Comparison of ENCODE assay signal across 22 cellular contexts in genomic region chr17:82056729-82057621, GRCh38. TPM values are rescaled to one million over a fixed set of nuclear protein-coding genes. Genes with fewer than 3 reads are reported as not detected.
A peak's percentile ranks its signal among the peaks of the same experiment; 100 is the strongest.
DNase-seq lines count a peak whose midpoint lies in the region; ATAC-seq and TF ChIP-seq lines count a peak whose summit lies in the region.
"Had no signal": no experiment of that assay in that cellular context is flagged by ENCODE, and none has a peak within 500 bp of the region (broad histone marks: within the 10 kb centered on the region; RNA-seq: fewer than 3 reads in every experiment).

No MANE protein-coding gene starts in this region.

- H3K36me3 Mint-ChIP-seq in Calu3 (ENCODE audit: insufficient read depth, unreplicated experiment), result peaks cover 84% of the 10 kb centered on the region
- H3K36me3 Mint-ChIP-seq in neural crest cell (ENCODE audit: low read depth), result no peaks in the 10 kb centered on the region
- H3K36me3 Mint-ChIP-seq: activated naive CD8-positive, alpha-beta T cell treated with anti-CD3 and anti-CD28 coated beads, Interleukin-2, amount 10 ng/mL, durations not matched to agents 7 days and 5 days; natural killer cell treated with Interleukin-12 subunit alpha and Interleukin-12 subunit beta and Interleukin-15 and Interleukin-18, amount 100 ng/mL, for 72 hours; type B pancreatic cell had no signal

- POLR2A ChIA-PET in RWPE1 (lab: Yijun Ruan, JAX; ENCODE audit: low non-redundant PET), result no interaction called here

- TF ChIP-seq CTCF in Calu3 (IDR thresholded peaks at IDR 0.05; ENCODE audit: unreplicated experiment) (no peak), RWPE1 (conservative IDR thresholded peaks at IDR 0.05; ENCODE audit: low read depth) (no peak), neural crest cell (conservative IDR thresholded peaks at IDR 0.05) (no peak)

- H3K9me3 Mint-ChIP-seq in Calu3 (ENCODE audit: low read depth, unreplicated experiment) (no peaks in the 10 kb centered on the region), neural crest cell (no peaks in the 10 kb centered on the region)
- H3K9me3 Mint-ChIP-seq: activated CD4-positive, alpha-beta T cell treated with anti-CD3 and anti-CD28 coated beads, Interleukin-2, amount 10 ng/mL, durations not matched to agents 24 days and 14 days; activated naive CD8-positive, alpha-beta T cell treated with anti-CD3 and anti-CD28 coated beads, Interleukin-2, amount 10 ng/mL, durations not matched to agents 7 days and 5 days; natural killer cell treated with Interleukin-12 subunit alpha and Interleukin-12 subunit beta and Interleukin-15 and Interleukin-18, amount 100 ng/mL, for 72 hours; T-cell; type B pancreatic cell had no signal

- H3K36me3 ChIP-seq in BLaER1 (peaks cover 87% of the 10 kb centered on the region), H7 (replicated peaks; ENCODE audit: control insufficient read depth, insufficient read depth, low read length) (peaks cover 23% of the 10 kb centered on the region)

- no peak overlapping the region for H3K4me3 ChIP-seq in BLaER1
- H3K4me3 ChIP-seq in H7 (ENCODE audit: insufficient read depth, low read depth, low read length), result no peak overlapping the region
- H3K4me3 ChIP-seq: body of pancreas had no signal

- intact Hi-C loops in Calu3 (cut with micrococcal nuclease; ENCODE audit: unreplicated experiment), result no loop called here

- H3K27ac Mint-ChIP-seq in Calu3 (ENCODE audit: unreplicated experiment) (no peak overlapping the region), neural crest cell (ENCODE audit: unreplicated experiment) (no peak overlapping the region)
- H3K27ac Mint-ChIP-seq: activated CD4-positive, alpha-beta T cell treated with anti-CD3 and anti-CD28 coated beads, Interleukin-2, amount 10 ng/mL, durations not matched to agents 24 days and 14 days; natural killer cell treated with Interleukin-12 subunit alpha and Interleukin-12 subunit beta and Interleukin-15 and Interleukin-18, amount 100 ng/mL, for 72 hours; progenitor cell of endocrine pancreas; type B pancreatic cell had no signal

- peak overlapping the region; percentile 5; the same call in 1 of the 2 replicates for H3K4me2 ChIP-seq in BLaER1

- ATAC-seq in GM19351 (IDR thresholded peaks at IDR 0.05; ENCODE audit: unreplicated experiment), result no peak
- ATAC-seq: body of pancreas; natural killer cell treated with Interleukin-12 subunit alpha and Interleukin-12 subunit beta and Interleukin-15 and Interleukin-18, amount 100 ng/mL, for 72 hours; T-cell had no signal

- H3K27me3 Mint-ChIP-seq in Calu3 (ENCODE audit: unreplicated experiment) (no peaks in the 10 kb centered on the region), neural crest cell (ENCODE audit: low read depth) (no peaks in the 10 kb centered on the region)
- H3K27me3 Mint-ChIP-seq: activated CD4-positive, alpha-beta T cell treated with anti-CD3 and anti-CD28 coated beads, Interleukin-2, amount 10 ng/mL, durations not matched to agents 24 days and 14 days; activated naive CD8-positive, alpha-beta T cell treated with anti-CD3 and anti-CD28 coated beads, Interleukin-2, amount 10 ng/mL, durations not matched to agents 7 days and 5 days; natural killer cell treated with Interleukin-12 subunit alpha and Interleukin-12 subunit beta and Interleukin-15 and Interleukin-18, amount 100 ng/mL, for 72 hours; progenitor cell of endocrine pancreas; T-cell; type B pancreatic cell had no signal

- DNase-seq in Calu3 (no peak), RWPE1 (ENCODE audit: low spot score) (no peak), neural crest cell (ENCODE audit: low read depth, low spot score) (no peak), H7 (no peak), NCI-H1694 treated with DMSO at 0.1 percent for 48 hours (lab: John Stamatoyannopoulos, UW) (no peak)
- DNase-seq: activated CD4-positive, alpha-beta T cell treated with anti-CD3 and anti-CD28 coated beads, Interleukin-2, amount 10 ng/mL, durations not matched to agents 24 days and 14 days; activated CD8-positive, alpha-beta memory T cell treated with anti-CD3 and anti-CD28 coated beads, Interleukin-2, amount 50 U/mL, for 4 hours; activated naive CD8-positive, alpha-beta T cell treated with anti-CD3 and anti-CD28 coated beads, Interleukin-2, amount 10 ng/mL, durations not matched to agents 7 days and 5 days; BE2C; body of pancreas; GDM1; midbrain; NCI-H2029; NCI-H510A treated with DMSO at 0.1 percent for 48 hours; SHP77 treated with DMSO at 0.1 percent for 48 hours; stimulated activated CD4-positive, alpha-beta T cell treated with anti-CD3 and anti-CD28 coated beads, Interleukin-2, amount 100 ng/mL, for 48 hours; T-cell had no signal

- H3K9me3 ChIP-seq in BLaER1, result no peaks in the 10 kb centered on the region
- H3K9me3 ChIP-seq: BE2C, body of pancreas had no signal

- no peak overlapping the region for H3K4me3 Mint-ChIP-seq in Calu3 (ENCODE audit: low read depth, unreplicated experiment)
- H3K4me3 Mint-ChIP-seq in neural crest cell, result peak overlapping the region; percentile 47
- H3K4me3 Mint-ChIP-seq: activated CD4-positive, alpha-beta T cell treated with anti-CD3 and anti-CD28 coated beads, Interleukin-2, amount 10 ng/mL, durations not matched to agents 24 days and 14 days; activated naive CD8-positive, alpha-beta T cell treated with anti-CD3 and anti-CD28 coated beads, Interleukin-2, amount 10 ng/mL, durations not matched to agents 7 days and 5 days; natural killer cell treated with Interleukin-12 subunit alpha and Interleukin-12 subunit beta and Interleukin-15 and Interleukin-18, amount 100 ng/mL, for 72 hours; T-cell; type B pancreatic cell had no signal

- H4K20me1 ChIP-seq in BLaER1, result peaks cover 92% of the 10 kb centered on the region

- CTCF ChIA-PET in Calu3 (lab: Charles Lee), result interaction anchor here (0.6 kb wide), 1 partner anchor 77 kb away, joined by 7 read pairs; no protein-coding TSS in a partner anchor
- CTCF ChIA-PET in RWPE1 (lab: Yijun Ruan, JAX), result no interaction called here

- no peaks in the 10 kb centered on the region for H3K27me3 ChIP-seq in BLaER1
- no peaks in the 10 kb centered on the region for H3K27me3 ChIP-seq in H7 (ENCODE audit: control insufficient read depth, insufficient read depth, low read length)
- H3K27me3 ChIP-seq: body of pancreas had no signal

- no peak overlapping the region for H3K9ac ChIP-seq in BLaER1

- TSS peak; percentile 49 for BruUV-seq in Calu3 (replicated peaks; lab: Mats Ljungman, UMichigan)

- H3K4me1 ChIP-seq in BLaER1, result peaks cover 65% of the 10 kb centered on the region
- H3K4me1 ChIP-seq: BE2C had no signal

- no peak overlapping the region for H3K27ac ChIP-seq in BLaER1
- peak overlapping the region; percentile 79 for H3K27ac ChIP-seq in RWPE1
- H3K27ac ChIP-seq: body of pancreas had no signal

- H3K4me1 Mint-ChIP-seq in Calu3 (ENCODE audit: low read depth, unreplicated experiment) (no peaks in the 10 kb centered on the region), neural crest cell (no peaks in the 10 kb centered on the region)

RNA-seq across cellular contexts. Expression of gene GPS1, which starts 5.3 kb away (rescaled TPM):
- total RNA-seq in Calu3 (2022) (114 and 115 TPM in 2 replicates), neural crest cell (154 and 156 TPM in 2 replicates)
- 205 and 248 TPM in 2 replicates for total RNA-seq in H7 (2014; rRNA removed; shearing (Covaris generic))

RNA-seq across cellular contexts. Expression of gene RFNG, which starts 5.4 kb away (rescaled TPM):
- total RNA-seq in Calu3 (2022) (26.4 and 33.5 TPM in 2 replicates), neural crest cell (44.5 and 46.0 TPM in 2 replicates)
- total RNA-seq in H7 (2014; rRNA removed; shearing (Covaris generic)), result 43.0 and 50.8 TPM in 2 replicates

RNA-seq across cellular contexts. Expression of gene DUS1L, which starts 8.6 kb away (rescaled TPM):
- total RNA-seq in Calu3 (2022) (132 and 146 TPM in 2 replicates), neural crest cell (126 and 131 TPM in 2 replicates)
- 114 and 129 TPM in 2 replicates for total RNA-seq in H7 (2014; rRNA removed; shearing (Covaris generic))

RNA-seq across cellular contexts. Expression of gene DCXR, which starts 19.5 kb away (rescaled TPM):
- total RNA-seq in Calu3 (2022) (87.8 and 95.3 TPM in 2 replicates), neural crest cell (198 and 199 TPM in 2 replicates)
- total RNA-seq in H7 (2014; rRNA removed; shearing (Covaris generic)), result 72.7 and 110 TPM in 2 replicates

RNA-seq across cellular contexts. Expression of gene RAC3, which starts 25.5 kb away (rescaled TPM):
- total RNA-seq in Calu3 (2022) (8.0 and 9.3 TPM in 2 replicates), neural crest cell (73.6 and 75.0 TPM in 2 replicates)
- 155 and 175 TPM in 2 replicates for total RNA-seq in H7 (2014; rRNA removed; shearing (Covaris generic))
